Comparison of ENCODE assay signal across 9 cellular contexts in the genomic region with DNA sequence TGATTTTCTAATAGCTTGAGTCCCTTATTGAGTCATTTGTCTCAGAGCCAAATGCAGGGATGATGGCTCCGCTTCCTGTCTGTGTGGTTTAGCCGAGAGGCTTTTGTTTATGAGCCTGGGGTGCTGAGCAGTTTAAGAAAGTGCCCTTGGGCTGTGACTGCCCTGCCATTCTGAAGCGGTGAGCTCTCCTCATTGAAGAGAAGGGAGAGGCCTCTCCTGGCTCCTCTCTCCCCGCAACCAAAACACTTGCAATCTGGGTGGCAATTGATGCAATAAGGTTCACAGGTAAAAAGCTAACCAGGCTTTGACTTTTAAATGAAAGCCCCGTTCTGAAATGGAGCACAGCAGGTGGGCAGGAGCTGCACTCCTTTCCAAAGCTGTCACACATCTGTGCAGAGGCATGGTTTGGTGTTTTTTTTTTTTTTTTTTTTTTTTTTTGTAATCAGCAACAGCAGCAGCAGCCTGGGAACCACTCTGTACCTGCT.
DNase-seq lines count a peak whose midpoint lies in the region; ATAC-seq and TF ChIP-seq lines count a peak whose summit lies in the region.
"Had no signal": no experiment of that assay in that cellular context is flagged by ENCODE, and none has a peak within 500 bp of the region (broad histone marks: within the 10 kb centered on the region; RNA-seq: fewer than 3 reads in every experiment).

No MANE protein-coding gene starts in this region.

- no peaks in the 10 kb centered on the region for H3K9me3 Mint-ChIP-seq in activated CD4-positive, alpha-beta T cell treated with anti-CD3 and anti-CD28 coated beads, Interleukin-2, amount 10 ng/mL, durations not matched to agents 7 days and 5 days
- no peaks in the 10 kb centered on the region for H3K9me3 Mint-ChIP-seq in mesothelial cell of epicardium
- H3K9me3 Mint-ChIP-seq: stimulated activated naive CD8-positive, alpha-beta T cell treated with anti-CD3 and anti-CD28 coated beads, Interleukin-15, Interleukin-2, amounts not matched to agents 100 ng/mL and 50 ng/mL, for 24 hours had no signal

- no peaks in the 10 kb centered on the region for H3K36me3 ChIP-seq in iPS-20b (ENCODE audit: insufficient read depth, low read depth, low read length)

- peaks cover 28% of the 10 kb centered on the region for H3K4me1 ChIP-seq in iPS-20b (ENCODE audit: insufficient read depth, low read length)

- no peak for TF ChIP-seq CTCF in GM10248 (IDR thresholded peaks at IDR 0.05; ENCODE audit: control extremely low read depth, extremely low read depth, low read depth, missing control alignments)
- no peak for TF ChIP-seq CTCF in mesothelial cell of epicardium (IDR thresholded peaks at IDR 0.05; ENCODE audit: unreplicated experiment)

- peaks cover 14% of the 10 kb centered on the region for H3K4me1 Mint-ChIP-seq in activated CD4-positive, alpha-beta T cell treated with anti-CD3 and anti-CD28 coated beads, Interleukin-2, amount 10 ng/mL, durations not matched to agents 7 days and 5 days
- peaks cover 20% of the 10 kb centered on the region for H3K4me1 Mint-ChIP-seq in mesothelial cell of epicardium

- H3K27me3 ChIP-seq in iPS-20b (ENCODE audit: insufficient read depth, low read length), result peaks cover 62% of the 10 kb centered on the region

- H3K4me3 Mint-ChIP-seq in activated CD4-positive, alpha-beta T cell treated with anti-CD3 and anti-CD28 coated beads, Interleukin-2, amount 10 ng/mL, durations not matched to agents 7 days and 5 days, result no peak overlapping the region
- no peak overlapping the region for H3K4me3 Mint-ChIP-seq in mesothelial cell of epicardium
- H3K4me3 Mint-ChIP-seq: stimulated activated naive CD8-positive, alpha-beta T cell treated with anti-CD3 and anti-CD28 coated beads, Interleukin-15, Interleukin-2, amounts not matched to agents 100 ng/mL and 50 ng/mL, for 24 hours had no signal

- no peak overlapping the region for H3K9ac ChIP-seq in iPS-20b (ENCODE audit: low read depth, low read length)

- POLR2A ChIA-PET in activated CD4-positive, alpha-beta T cell treated with anti-CD3 and anti-CD28 coated beads, Interleukin-2, amount 10 ng/mL, durations not matched to agents 7 days and 5 days (lab: Charles Lee), result no interaction called here
- POLR2A ChIA-PET in GM10248 (lab: Yijun Ruan, JAX), result no interaction called here

- ATAC-seq in HG03432 (IDR thresholded peaks at IDR 0.05; ENCODE audit: unreplicated experiment), result peak; percentile 85

- H3K27ac ChIP-seq in iPS-20b (ENCODE audit: low read length), result no peak overlapping the region

- H3K36me3 Mint-ChIP-seq in activated CD4-positive, alpha-beta T cell treated with anti-CD3 and anti-CD28 coated beads, Interleukin-2, amount 10 ng/mL, durations not matched to agents 7 days and 5 days (ENCODE audit: low read depth), result no peaks in the 10 kb centered on the region
- no peaks in the 10 kb centered on the region for H3K36me3 Mint-ChIP-seq in mesothelial cell of epicardium

- H3K27me3 Mint-ChIP-seq in activated CD4-positive, alpha-beta T cell treated with anti-CD3 and anti-CD28 coated beads, Interleukin-2, amount 10 ng/mL, durations not matched to agents 7 days and 5 days, result no peaks in the 10 kb centered on the region
- no peaks in the 10 kb centered on the region for H3K27me3 Mint-ChIP-seq in mesothelial cell of epicardium (ENCODE audit: low read depth)

- peak overlapping the region; percentile 54; the same call in 1 of the 2 replicates for H3K4me3 ChIP-seq in iPS-20b (ENCODE audit: low read length)

- no peaks in the 10 kb centered on the region for H3K9me3 ChIP-seq in iPS-20b (ENCODE audit: insufficient read depth, low read depth, low read length)

- peak; percentile 28 for DNase-seq in COLO668 (lab: John Stamatoyannopoulos, UW; ENCODE audit: unreplicated experiment)
- DNase-seq in activated CD4-positive, alpha-beta T cell treated with anti-CD3 and anti-CD28 coated beads, Interleukin-2, amount 10 ng/mL, durations not matched to agents 7 days and 5 days, result peak; percentile 50
- no peak for DNase-seq in GM10248 (ENCODE audit: extremely low spot score)
- DNase-seq in mesothelial cell of epicardium (ENCODE audit: low spot score in 2 of 2, unreplicated experiment in 2 of 2), result no peak
- no peak for DNase-seq in NCI-H526 (lab: John Stamatoyannopoulos, UW)
- DNase-seq in 8988T, result no peak

- H3K27ac Mint-ChIP-seq in activated CD4-positive, alpha-beta T cell treated with anti-CD3 and anti-CD28 coated beads, Interleukin-2, amount 10 ng/mL, durations not matched to agents 7 days and 5 days, result peak overlapping the region; percentile 69
- H3K27ac Mint-ChIP-seq in mesothelial cell of epicardium, result no peak overlapping the region
- H3K27ac Mint-ChIP-seq: stimulated activated naive CD8-positive, alpha-beta T cell treated with anti-CD3 and anti-CD28 coated beads, Interleukin-15, Interleukin-2, amounts not matched to agents 100 ng/mL and 50 ng/mL, for 24 hours had no signal

- CTCF ChIA-PET in activated CD4-positive, alpha-beta T cell treated with anti-CD3 and anti-CD28 coated beads, Interleukin-2, amount 10 ng/mL, durations not matched to agents 7 days and 5 days (lab: Charles Lee), result interaction anchor here (0.6 to 1.2 kb wide), 3 partner anchors 26 to 1493 kb away, joined by 3 read pairs; no protein-coding TSS in a partner anchor
- CTCF ChIA-PET in GM10248 (lab: Yijun Ruan, JAX), result interaction anchor here (1.8 kb wide), 1 partner anchor 12 kb away, joined by 3 read pairs; no protein-coding TSS in a partner anchor

Comparison
In these comparisons a context has a peak if more than half of its experiments do, and no peak if none do; other contexts are left out.
1. DNase-seq: peak in COLO668 (single experiment) and activated CD4-positive, alpha-beta T cell treated with anti-CD3 and anti-CD28 coated beads, Interleukin-2, amount 10 ng/mL, durations not matched to agents 7 days and 5 days (single experiment); none in GM10248 (single experiment), mesothelial cell of epicardium (0 of 2), NCI-H526 (0 of 2) and 8988T (single experiment).